36 cellular contexts compared by ENCODE assay signal in the genomic region with DNA sequence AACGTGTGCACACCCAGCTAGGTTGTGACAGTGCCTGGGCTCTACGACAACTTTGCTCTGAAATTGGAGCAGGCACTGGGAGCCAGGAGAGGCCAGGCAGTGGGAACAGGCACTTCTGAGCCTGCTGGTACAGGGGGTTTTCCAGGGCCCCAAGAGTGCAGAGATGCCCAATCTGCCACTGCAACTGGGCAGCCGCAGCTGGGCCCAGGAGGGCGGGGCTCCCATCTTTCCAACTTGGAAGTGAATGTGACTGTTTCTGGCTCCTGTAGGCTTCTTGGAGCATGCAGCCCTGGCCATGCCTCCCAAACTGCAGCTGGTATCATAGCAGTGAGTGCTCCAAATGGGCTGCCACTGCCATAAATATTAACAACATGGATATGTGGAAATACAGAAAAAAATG.
"Had no signal": no experiment of that assay in that cellular context is flagged by ENCODE, and none has a peak within 500 bp of the region (broad histone marks: within the 10 kb centered on the region; RNA-seq: fewer than 3 reads in every experiment).

No MANE protein-coding gene starts in this region.

- FAIRE-seq: astrocyte, TTC549 had no signal

- H3K27me3 Mint-ChIP-seq: activated B cell treated with CpG ODN at 0.5 μM for 24 hours; activated CD4-positive, alpha-beta memory T cell treated with anti-CD3 and anti-CD28 coated beads for 36 hours; activated CD4-positive, alpha-beta T cell treated with anti-CD3 and anti-CD28 coated beads, Interleukin-2, amount 10 ng/mL, durations not matched to agents 24 days and 14 days; activated CD8-positive, alpha-beta T cell treated with anti-CD3 and anti-CD28 coated beads for 36 hours; activated naive CD8-positive, alpha-beta T cell treated with anti-CD3 and anti-CD28 coated beads for 36 hours; activated T-helper 17 cell treated with anti-CD3 and anti-CD28 coated beads, Interleukin-2, amount 50 U/mL, for 72 hours had no signal

- ATAC-seq: activated CD8-positive, alpha-beta T cell treated with anti-CD3 and anti-CD28 coated beads for 36 hours; activated naive CD4-positive, alpha-beta T cell treated with anti-CD3 and anti-CD28 coated beads, Interleukin-2, amount 50 U/mL, for 72 hours; activated T-cell treated with anti-CD3 and anti-CD28 coated beads, Interleukin-2, amount 50 U/mL, for 4 hours; activated T-cell treated with anti-CD3 and anti-CD28 coated beads, Interleukin-2, amount 50 U/mL, for 72 hours; activated T-helper 17 cell treated with anti-CD3 and anti-CD28 coated beads, Interleukin-2, amount 50 U/mL, for 72 hours; body of pancreas had no signal

- DNase-seq: activated B cell treated with CpG ODN at 0.5 μM for 24 hours; activated CD4-positive, alpha-beta memory T cell treated with anti-CD3 and anti-CD28 coated beads for 36 hours; activated CD4-positive, alpha-beta T cell treated with anti-CD3 and anti-CD28 coated beads for 4 hours; activated CD4-positive, alpha-beta T cell treated with anti-CD3 and anti-CD28 coated beads, Interleukin-2, amount 10 ng/mL, durations not matched to agents 24 days and 14 days; activated CD4-positive, alpha-beta T cell treated with anti-CD3 and anti-CD28 coated beads, Interleukin-2, amount 50 U/mL, for 1 hour; activated CD4-positive, alpha-beta T cell treated with anti-CD3 and anti-CD28 coated beads, Interleukin-2, amount 50 U/mL, for 4 hours; activated CD4-positive, CD25-positive, alpha-beta regulatory T cell treated with anti-CD3 and anti-CD28 coated beads, Interleukin-2, amount 50 U/mL, for 72 hours; activated CD8-positive, alpha-beta memory T cell treated with anti-CD3 and anti-CD28 coated beads, Interleukin-2, amount 50 U/mL, for 4 hours; activated CD8-positive, alpha-beta T cell treated with anti-CD3 and anti-CD28 coated beads for 36 hours; activated effector memory CD4-positive, alpha-beta T cell treated with anti-CD3 and anti-CD28 coated beads, Interleukin-2, amount 50 U/mL, for 16 hours; activated gamma-delta T cell treated with Interleukin-2 at 50 U/mL for 16 hours; activated naive CD4-positive, alpha-beta T cell; activated naive CD4-positive, alpha-beta T cell treated with anti-CD3 and anti-CD28 coated beads for 36 hours; activated naive CD4-positive, alpha-beta T cell treated with anti-CD3 and anti-CD28 coated beads, Interleukin-2, amount 50 U/mL, for 16 hours; activated naive CD8-positive, alpha-beta T cell treated with anti-CD3 and anti-CD28 coated beads for 36 hours; activated T-cell treated with anti-CD3 and anti-CD28 coated beads for 4 hours; activated T-cell treated with anti-CD3 and anti-CD28 coated beads, Interleukin-2, amount 50 U/mL, for 1 hour; activated T-cell treated with anti-CD3 and anti-CD28 coated beads, Interleukin-2, amount 50 U/mL, for 4 hours; activated T-cell treated with anti-CD3 and anti-CD28 coated beads, Interleukin-2, amount 50 U/mL, for 72 hours; amygdala; anterior cingulate cortex; body of pancreas; brain microvascular endothelial cell; central memory CD4-positive, alpha-beta T cell; T-helper 1 cell; T-helper 2 cell; T-helper 9 cell had no signal

- H3K4me1 ChIP-seq: body of pancreas, breast epithelium had no signal

- H3K9me3 ChIP-seq: body of pancreas had no signal

- H3K27ac ChIP-seq: body of pancreas, brain microvascular endothelial cell, breast epithelium, VCaP had no signal

- H3K9me3 Mint-ChIP-seq: activated naive CD4-positive, alpha-beta T cell treated with anti-CD3 and anti-CD28 coated beads for 36 hours; activated naive CD8-positive, alpha-beta T cell treated with anti-CD3 and anti-CD28 coated beads for 36 hours; activated T-helper 1 cell treated with anti-CD3 and anti-CD28 coated beads, Interleukin-12 subunit alpha, Interleukin-12 subunit beta, Interleukin-2, Interleukin-4 antibody, amounts not matched to agents 30 ng/mL and 10 ng/mL and 1 ng/mL, durations not matched to agents 14 hours and 24 hours and 36 hours; activated T-helper 17 cell treated with anti-CD3 and anti-CD28 coated beads, Interleukin-2, amount 50 U/mL, for 72 hours had no signal

- H3K36me3 Mint-ChIP-seq: activated CD4-positive, alpha-beta memory T cell treated with anti-CD3 and anti-CD28 coated beads for 36 hours; activated naive CD4-positive, alpha-beta T cell treated with anti-CD3 and anti-CD28 coated beads, Interleukin-2, amount 50 U/mL, for 72 hours; activated naive CD8-positive, alpha-beta T cell treated with anti-CD3 and anti-CD28 coated beads for 36 hours had no signal

- H3K27me3 ChIP-seq: body of pancreas, brain microvascular endothelial cell, breast epithelium had no signal

- H3K4me3 Mint-ChIP-seq: activated B cell treated with CpG ODN at 0.5 μM for 24 hours; activated CD4-positive, alpha-beta memory T cell treated with anti-CD3 and anti-CD28 coated beads for 36 hours; activated CD4-positive, alpha-beta T cell treated with anti-CD3 and anti-CD28 coated beads, Interleukin-2, amount 10 ng/mL, durations not matched to agents 24 days and 14 days; activated CD8-positive, alpha-beta T cell treated with anti-CD3 and anti-CD28 coated beads for 36 hours; activated naive CD4-positive, alpha-beta T cell treated with anti-CD3 and anti-CD28 coated beads for 36 hours; activated naive CD8-positive, alpha-beta T cell treated with anti-CD3 and anti-CD28 coated beads for 36 hours; activated T-cell treated with anti-CD3 and anti-CD28 coated beads, Interleukin-2, amount 50 U/mL, for 4 hours; activated T-cell treated with anti-CD3 and anti-CD28 coated beads, Interleukin-2, amount 50 U/mL, for 72 hours; activated T-helper 1 cell treated with anti-CD3 and anti-CD28 coated beads, Interleukin-12 subunit alpha, Interleukin-12 subunit beta, Interleukin-2, Interleukin-4 antibody, amounts not matched to agents 30 ng/mL and 10 ng/mL and 1 ng/mL, durations not matched to agents 14 hours and 24 hours and 36 hours; activated T-helper 17 cell treated with anti-CD3 and anti-CD28 coated beads, Interleukin-2, amount 50 U/mL, for 72 hours; T-helper 1 cell treated with Interleukin-12 subunit alpha and Interleukin-12 subunit beta and Interleukin-4 antibody, amounts not matched to agents 30 μg/mL and 1 μg/mL, for 36 hours; T-helper 2 cell treated with Interferon-gamma antibody and Interleukin-4, amounts not matched to agents 5 μg/mL and 100 μg/mL, for 36 hours had no signal

- H3K4me1 Mint-ChIP-seq: activated B cell treated with CpG ODN at 0.5 μM for 24 hours; activated CD4-positive, alpha-beta T cell treated with anti-CD3 and anti-CD28 coated beads, Interleukin-2, amount 10 ng/mL, durations not matched to agents 24 days and 14 days; activated naive CD8-positive, alpha-beta T cell treated with anti-CD3 and anti-CD28 coated beads for 36 hours; activated T-helper 17 cell treated with anti-CD3 and anti-CD28 coated beads, Interleukin-2, amount 50 U/mL, for 72 hours had no signal

- H3K36me3 ChIP-seq: brain microvascular endothelial cell, breast epithelium had no signal

- H3K27ac Mint-ChIP-seq: activated B cell treated with CpG ODN at 0.5 μM for 24 hours; activated CD4-positive, alpha-beta memory T cell treated with anti-CD3 and anti-CD28 coated beads for 36 hours; activated CD4-positive, alpha-beta T cell treated with anti-CD3 and anti-CD28 coated beads, Interleukin-2, amount 10 ng/mL, durations not matched to agents 24 days and 14 days; activated CD8-positive, alpha-beta T cell treated with anti-CD3 and anti-CD28 coated beads for 36 hours; activated naive CD4-positive, alpha-beta T cell treated with anti-CD3 and anti-CD28 coated beads for 36 hours; activated naive CD4-positive, alpha-beta T cell treated with anti-CD3 and anti-CD28 coated beads, Interleukin-2, amount 50 U/mL, for 72 hours; activated naive CD8-positive, alpha-beta T cell treated with anti-CD3 and anti-CD28 coated beads for 36 hours; activated T-cell treated with anti-CD3 and anti-CD28 coated beads, Interleukin-2, amount 50 U/mL, for 72 hours; activated T-helper 1 cell treated with anti-CD3 and anti-CD28 coated beads, Interleukin-12 subunit alpha, Interleukin-12 subunit beta, Interleukin-2, Interleukin-4 antibody, amounts not matched to agents 30 ng/mL and 10 ng/mL and 1 ng/mL, durations not matched to agents 14 hours and 24 hours and 36 hours; activated T-helper 17 cell treated with anti-CD3 and anti-CD28 coated beads, Interleukin-2, amount 50 U/mL, for 72 hours; T-helper 1 cell treated with Interleukin-12 subunit alpha and Interleukin-12 subunit beta and Interleukin-4 antibody, amounts not matched to agents 30 μg/mL and 1 μg/mL, for 36 hours; T-helper 2 cell treated with Interferon-gamma antibody and Interleukin-4, amounts not matched to agents 5 μg/mL and 100 μg/mL, for 36 hours had no signal

- H3K4me3 ChIP-seq: body of pancreas, breast epithelium had no signal
